Comparison of ENCODE assay signal across 1 cellular context in genomic region chr15:74291101-74292071, GRCh38.
A peak's percentile ranks its signal among the peaks of the same experiment; 100 is the strongest.
TF ChIP-seq lines count a peak whose summit lies in the region.

No MANE protein-coding gene starts in this region.

TF ChIP-seq in HepG2, 621 proteins besides CTCF, POLR2A, EP300 and RAD21 (continued from another document and continues in another):
- TF ChIP-seq POGK (CRISPR knock-in tag; conservative IDR thresholded peaks at IDR 0.05) (0 out of 2 replicates have a peak, but pooled peaks have one; percentile 50), YY1 (IDR thresholded peaks at IDR 0.05; ENCODE audit: insufficient read depth, insufficient replicate concordance, low read depth, low read length) (no peak), ISL2 (CRISPR knock-in tag; IDR thresholded peaks at IDR 0.05) (peak; percentile 52; the same call in 1 of the 2 replicates), ZNF431 (CRISPR knock-in tag; IDR thresholded peaks at IDR 0.05; ENCODE audit: borderline replicate concordance, low read depth) (0 out of 2 replicates have a peak, but pooled peaks have one; percentile 25), SIN3B (IDR thresholded peaks at IDR 0.05; ENCODE audit: low read length) (no peak), MYC (CRISPR knock-in tag; IDR thresholded peaks at IDR 0.05; ENCODE audit: borderline replicate concordance) (peak; percentile 50; the same call in 1 of the 2 replicates), ZNF143 (CRISPR knock-in tag; IDR thresholded peaks at IDR 0.05) (no peak), MED1 (CRISPR knock-in tag; IDR thresholded peaks at IDR 0.05) (peak; percentile 70), IRF2 (CRISPR knock-in tag; IDR thresholded peaks at IDR 0.05) (peak; percentile 69; the same call in 1 of the 2 replicates), ATF3 (CRISPR knock-in tag; IDR thresholded peaks at IDR 0.05) (peak; percentile 68; the same call in 1 of the 2 replicates), TAF1 (CRISPR knock-in tag; IDR thresholded peaks at IDR 0.05) (no peak), TMF1 (CRISPR knock-in tag; IDR thresholded peaks at IDR 0.05; ENCODE audit: low read depth) (peak; percentile 64; the same call in 1 of the 2 replicates), MTA3 (CRISPR knock-in tag; IDR thresholded peaks at IDR 0.05) (0 out of 2 replicates have a peak, but pooled peaks have one; percentile 41), RFX3 (CRISPR knock-in tag; IDR thresholded peaks at IDR 0.05) (peak; percentile 18; the same call in 1 of the 2 replicates), FLYWCH1 (CRISPR knock-in tag; IDR thresholded peaks at IDR 0.05) (0 out of 2 replicates have a peak, but pooled peaks have one; percentile 52), STAT5B (CRISPR knock-in tag; IDR thresholded peaks at IDR 0.05) (peak; percentile 83; the same call in 1 of the 2 replicates), ARNT2 (CRISPR knock-in tag; IDR thresholded peaks at IDR 0.05; ENCODE audit: low read depth) (peak; percentile 86), ZFP37 (CRISPR knock-in tag; IDR thresholded peaks at IDR 0.05; ENCODE audit: borderline replicate concordance) (peak; percentile 92; the same call in 1 of the 2 replicates), KAT8 (CRISPR knock-in tag; IDR thresholded peaks at IDR 0.05) (peak; percentile 39; the same call in 1 of the 2 replicates), PHF20 (CRISPR knock-in tag; IDR thresholded peaks at IDR 0.05) (0 out of 2 replicates have a peak, but pooled peaks have one; percentile 34), ZNF749 (CRISPR knock-in tag; IDR thresholded peaks at IDR 0.05; ENCODE audit: borderline replicate concordance) (peak; percentile 76; the same call in 1 of the 2 replicates), ZFY (CRISPR knock-in tag; IDR thresholded peaks at IDR 0.05) (peak; percentile 61; the same call in 1 of the 2 replicates), GPBP1L1 (CRISPR knock-in tag; IDR thresholded peaks at IDR 0.05) (no peak), ARNTL (CRISPR knock-in tag; IDR thresholded peaks at IDR 0.05) (no peak), THYN1 (CRISPR knock-in tag; IDR thresholded peaks at IDR 0.05; ENCODE audit: borderline replicate concordance, low read depth) (no peak), ZNF678 (CRISPR knock-in tag; IDR thresholded peaks at IDR 0.05) (0 out of 2 replicates have a peak, but pooled peaks have one; percentile 60), ELF4 (CRISPR knock-in tag; IDR thresholded peaks at IDR 0.05; ENCODE audit: borderline replicate concordance) (no peak), ZSCAN22 (CRISPR knock-in tag; IDR thresholded peaks at IDR 0.05) (no peak), ZNF589 (CRISPR knock-in tag; conservative IDR thresholded peaks at IDR 0.05) (peak; percentile 69; the same call in 1 of the 2 replicates), DNMT3B (CRISPR knock-in tag; conservative IDR thresholded peaks at IDR 0.05) (peak; percentile 74; the same call in 1 of the 2 replicates), TSC22D2 (CRISPR knock-in tag; IDR thresholded peaks at IDR 0.05; ENCODE audit: borderline replicate concordance) (peak; percentile 98), HOXA5 (CRISPR knock-in tag; IDR thresholded peaks at IDR 0.05) (peak; percentile 97), ZNF652 (CRISPR knock-in tag; IDR thresholded peaks at IDR 0.05; ENCODE audit: borderline replicate concordance, low read depth) (no peak), ATAD3A (CRISPR knock-in tag; IDR thresholded peaks at IDR 0.05) (0 out of 2 replicates have a peak, but pooled peaks have one; percentile 74), MEIS2 (CRISPR knock-in tag; IDR thresholded peaks at IDR 0.05) (peak; percentile 89)
- TF ChIP-seq, protein P1, sequence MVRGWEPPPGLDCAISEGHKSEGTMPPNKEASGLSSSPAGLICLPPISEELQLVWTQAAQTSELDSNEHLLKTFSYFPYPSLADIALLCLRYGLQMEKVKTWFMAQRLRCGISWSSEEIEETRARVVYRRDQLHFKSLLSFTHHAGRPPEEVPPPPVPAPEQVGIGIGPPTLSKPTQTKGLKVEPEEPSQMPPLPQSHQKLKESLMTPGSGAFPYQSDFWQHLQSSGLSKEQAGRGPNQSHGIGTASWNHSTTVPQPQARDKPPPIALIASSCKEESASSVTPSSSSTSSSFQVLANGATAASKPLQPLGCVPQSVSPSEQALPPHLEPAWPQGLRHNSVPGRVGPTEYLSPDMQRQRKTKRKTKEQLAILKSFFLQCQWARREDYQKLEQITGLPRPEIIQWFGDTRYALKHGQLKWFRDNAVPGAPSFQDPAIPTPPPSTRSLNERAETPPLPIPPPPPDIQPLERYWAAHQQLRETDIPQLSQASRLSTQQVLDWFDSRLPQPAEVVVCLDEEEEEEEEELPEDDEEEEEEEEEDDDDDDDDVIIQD (CRISPR knock-in tag; IDR thresholded peaks at IDR 0.05; ENCODE audit: low read depth), result peak; percentile 50; the same call in 1 of the 2 replicates
- TF ChIP-seq, protein P2, sequence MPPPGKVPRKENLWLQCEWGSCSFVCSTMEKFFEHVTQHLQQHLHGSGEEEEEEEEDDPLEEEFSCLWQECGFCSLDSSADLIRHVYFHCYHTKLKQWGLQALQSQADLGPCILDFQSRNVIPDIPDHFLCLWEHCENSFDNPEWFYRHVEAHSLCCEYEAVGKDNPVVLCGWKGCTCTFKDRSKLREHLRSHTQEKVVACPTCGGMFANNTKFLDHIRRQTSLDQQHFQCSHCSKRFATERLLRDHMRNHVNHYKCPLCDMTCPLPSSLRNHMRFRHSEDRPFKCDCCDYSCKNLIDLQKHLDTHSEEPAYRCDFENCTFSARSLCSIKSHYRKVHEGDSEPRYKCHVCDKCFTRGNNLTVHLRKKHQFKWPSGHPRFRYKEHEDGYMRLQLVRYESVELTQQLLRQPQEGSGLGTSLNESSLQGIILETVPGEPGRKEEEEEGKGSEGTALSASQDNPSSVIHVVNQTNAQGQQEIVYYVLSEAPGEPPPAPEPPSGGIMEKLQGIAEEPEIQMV (CRISPR knock-in tag; IDR thresholded peaks at IDR 0.05; ENCODE audit: low read depth), result peak; percentile 38; the same call in 1 of the 2 replicates
- TF ChIP-seq, protein P3, sequence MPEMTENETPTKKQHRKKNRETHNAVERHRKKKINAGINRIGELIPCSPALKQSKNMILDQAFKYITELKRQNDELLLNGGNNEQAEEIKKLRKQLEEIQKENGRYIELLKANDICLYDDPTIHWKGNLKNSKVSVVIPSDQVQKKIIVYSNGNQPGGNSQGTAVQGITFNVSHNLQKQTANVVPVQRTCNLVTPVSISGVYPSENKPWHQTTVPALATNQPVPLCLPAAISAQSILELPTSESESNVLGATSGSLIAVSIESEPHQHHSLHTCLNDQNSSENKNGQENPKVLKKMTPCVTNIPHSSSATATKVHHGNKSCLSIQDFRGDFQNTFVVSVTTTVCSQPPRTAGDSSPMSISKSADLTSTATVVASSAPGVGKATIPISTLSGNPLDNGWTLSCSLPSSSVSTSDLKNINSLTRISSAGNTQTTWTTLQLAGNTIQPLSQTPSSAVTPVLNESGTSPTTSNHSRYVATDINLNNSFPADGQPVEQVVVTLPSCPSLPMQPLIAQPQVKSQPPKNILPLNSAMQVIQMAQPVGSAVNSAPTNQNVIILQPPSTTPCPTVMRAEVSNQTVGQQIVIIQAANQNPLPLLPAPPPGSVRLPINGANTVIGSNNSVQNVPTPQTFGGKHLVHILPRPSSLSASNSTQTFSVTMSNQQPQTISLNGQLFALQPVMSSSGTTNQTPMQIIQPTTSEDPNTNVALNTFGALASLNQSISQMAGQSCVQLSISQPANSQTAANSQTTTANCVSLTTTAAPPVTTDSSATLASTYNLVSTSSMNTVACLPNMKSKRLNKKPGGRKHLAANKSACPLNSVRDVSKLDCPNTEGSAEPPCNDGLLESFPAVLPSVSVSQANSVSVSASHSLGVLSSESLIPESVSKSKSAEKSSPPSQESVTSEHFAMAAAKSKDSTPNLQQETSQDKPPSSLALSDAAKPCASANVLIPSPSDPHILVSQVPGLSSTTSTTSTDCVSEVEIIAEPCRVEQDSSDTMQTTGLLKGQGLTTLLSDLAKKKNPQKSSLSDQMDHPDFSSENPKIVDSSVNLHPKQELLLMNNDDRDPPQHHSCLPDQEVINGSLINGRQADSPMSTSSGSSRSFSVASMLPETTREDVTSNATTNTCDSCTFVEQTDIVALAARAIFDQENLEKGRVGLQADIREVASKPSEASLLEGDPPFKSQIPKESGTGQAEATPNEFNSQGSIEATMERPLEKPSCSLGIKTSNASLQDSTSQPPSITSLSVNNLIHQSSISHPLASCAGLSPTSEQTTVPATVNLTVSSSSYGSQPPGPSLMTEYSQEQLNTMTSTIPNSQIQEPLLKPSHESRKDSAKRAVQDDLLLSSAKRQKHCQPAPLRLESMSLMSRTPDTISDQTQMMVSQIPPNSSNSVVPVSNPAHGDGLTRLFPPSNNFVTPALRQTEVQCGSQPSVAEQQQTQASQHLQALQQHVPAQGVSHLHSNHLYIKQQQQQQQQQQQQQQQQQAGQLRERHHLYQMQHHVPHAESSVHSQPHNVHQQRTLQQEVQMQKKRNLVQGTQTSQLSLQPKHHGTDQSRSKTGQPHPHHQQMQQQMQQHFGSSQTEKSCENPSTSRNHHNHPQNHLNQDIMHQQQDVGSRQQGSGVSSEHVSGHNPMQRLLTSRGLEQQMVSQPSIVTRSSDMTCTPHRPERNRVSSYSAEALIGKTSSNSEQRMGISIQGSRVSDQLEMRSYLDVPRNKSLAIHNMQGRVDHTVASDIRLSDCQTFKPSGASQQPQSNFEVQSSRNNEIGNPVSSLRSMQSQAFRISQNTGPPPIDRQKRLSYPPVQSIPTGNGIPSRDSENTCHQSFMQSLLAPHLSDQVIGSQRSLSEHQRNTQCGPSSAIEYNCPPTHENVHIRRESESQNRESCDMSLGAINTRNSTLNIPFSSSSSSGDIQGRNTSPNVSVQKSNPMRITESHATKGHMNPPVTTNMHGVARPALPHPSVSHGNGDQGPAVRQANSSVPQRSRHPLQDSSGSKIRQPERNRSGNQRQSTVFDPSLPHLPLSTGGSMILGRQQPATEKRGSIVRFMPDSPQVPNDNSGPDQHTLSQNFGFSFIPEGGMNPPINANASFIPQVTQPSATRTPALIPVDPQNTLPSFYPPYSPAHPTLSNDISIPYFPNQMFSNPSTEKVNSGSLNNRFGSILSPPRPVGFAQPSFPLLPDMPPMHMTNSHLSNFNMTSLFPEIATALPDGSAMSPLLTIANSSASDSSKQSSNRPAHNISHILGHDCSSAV (CRISPR knock-in tag; IDR thresholded peaks at IDR 0.05; ENCODE audit: borderline replicate concordance), result no peak
- TF ChIP-seq, protein P4, sequence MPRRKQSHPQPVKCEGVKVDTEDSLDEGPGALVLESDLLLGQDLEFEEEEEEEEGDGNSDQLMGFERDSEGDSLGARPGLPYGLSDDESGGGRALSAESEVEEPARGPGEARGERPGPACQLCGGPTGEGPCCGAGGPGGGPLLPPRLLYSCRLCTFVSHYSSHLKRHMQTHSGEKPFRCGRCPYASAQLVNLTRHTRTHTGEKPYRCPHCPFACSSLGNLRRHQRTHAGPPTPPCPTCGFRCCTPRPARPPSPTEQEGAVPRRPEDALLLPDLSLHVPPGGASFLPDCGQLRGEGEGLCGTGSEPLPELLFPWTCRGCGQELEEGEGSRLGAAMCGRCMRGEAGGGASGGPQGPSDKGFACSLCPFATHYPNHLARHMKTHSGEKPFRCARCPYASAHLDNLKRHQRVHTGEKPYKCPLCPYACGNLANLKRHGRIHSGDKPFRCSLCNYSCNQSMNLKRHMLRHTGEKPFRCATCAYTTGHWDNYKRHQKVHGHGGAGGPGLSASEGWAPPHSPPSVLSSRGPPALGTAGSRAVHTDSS (CRISPR knock-in tag; conservative IDR thresholded peaks at IDR 0.05), result no peak
- TF ChIP-seq, protein P5, sequence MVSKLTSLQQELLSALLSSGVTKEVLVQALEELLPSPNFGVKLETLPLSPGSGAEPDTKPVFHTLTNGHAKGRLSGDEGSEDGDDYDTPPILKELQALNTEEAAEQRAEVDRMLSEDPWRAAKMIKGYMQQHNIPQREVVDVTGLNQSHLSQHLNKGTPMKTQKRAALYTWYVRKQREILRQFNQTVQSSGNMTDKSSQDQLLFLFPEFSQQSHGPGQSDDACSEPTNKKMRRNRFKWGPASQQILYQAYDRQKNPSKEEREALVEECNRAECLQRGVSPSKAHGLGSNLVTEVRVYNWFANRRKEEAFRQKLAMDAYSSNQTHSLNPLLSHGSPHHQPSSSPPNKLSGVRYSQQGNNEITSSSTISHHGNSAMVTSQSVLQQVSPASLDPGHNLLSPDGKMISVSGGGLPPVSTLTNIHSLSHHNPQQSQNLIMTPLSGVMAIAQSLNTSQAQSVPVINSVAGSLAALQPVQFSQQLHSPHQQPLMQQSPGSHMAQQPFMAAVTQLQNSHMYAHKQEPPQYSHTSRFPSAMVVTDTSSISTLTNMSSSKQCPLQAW (CRISPR knock-in tag; IDR thresholded peaks at IDR 0.05), result 0 out of 2 replicates have a peak, but pooled peaks have one; percentile 24
- TF ChIP-seq, protein P6, sequence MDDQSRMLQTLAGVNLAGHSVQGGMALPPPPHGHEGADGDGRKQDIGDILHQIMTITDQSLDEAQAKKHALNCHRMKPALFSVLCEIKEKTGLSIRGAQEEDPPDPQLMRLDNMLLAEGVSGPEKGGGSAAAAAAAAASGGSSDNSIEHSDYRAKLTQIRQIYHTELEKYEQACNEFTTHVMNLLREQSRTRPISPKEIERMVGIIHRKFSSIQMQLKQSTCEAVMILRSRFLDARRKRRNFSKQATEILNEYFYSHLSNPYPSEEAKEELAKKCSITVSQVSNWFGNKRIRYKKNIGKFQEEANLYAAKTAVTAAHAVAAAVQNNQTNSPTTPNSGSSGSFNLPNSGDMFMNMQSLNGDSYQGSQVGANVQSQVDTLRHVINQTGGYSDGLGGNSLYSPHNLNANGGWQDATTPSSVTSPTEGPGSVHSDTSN (CRISPR knock-in tag; IDR thresholded peaks at IDR 0.05; ENCODE audit: borderline replicate concordance), result peak; percentile 87; the same call in 1 of the 2 replicates
